Comparison of ENCODE assay signal across 8 cellular contexts in genomic region chr19:49643466-49643865, GRCh38. TPM values are rescaled to one million over a fixed set of nuclear protein-coding genes. Genes with fewer than 3 reads are reported as not detected.
DNase-seq lines count a peak whose midpoint lies in the region; ATAC-seq and TF ChIP-seq lines count a peak whose summit lies in the region.

No MANE protein-coding gene starts in this region.

- in situ Hi-C loops in brain microvascular endothelial cell (cut with HindIII; ENCODE audit: low pct_ligation_motif_present, low sequenced_read_pairs), result no loop called here

- peak overlapping the region; percentile 90 for H3K4me2 ChIP-seq in neural cell (ENCODE audit: low read length)

- no peak for TF ChIP-seq EP300 in neural cell (conservative IDR thresholded peaks at IDR 0.05; ENCODE audit: poor library complexity, severe bottlenecking)

- peaks cover 25% of the 10 kb centered on the region for H3K79me2 ChIP-seq in neural cell (replicated peaks; ENCODE audit: insufficient read depth, low read length)

- no peak for TF ChIP-seq CTCF in GM06990 (IDR thresholded peaks at IDR 0.05; ENCODE audit: insufficient read depth, low read length, poor library complexity, severe bottlenecking)
- TF ChIP-seq CTCF in LNCaP clone FGC (IDR thresholded peaks at IDR 0.05; ENCODE audit: control insufficient read depth, extremely low read depth, insufficient read depth), result no peak
- no peak for TF ChIP-seq CTCF in brain microvascular endothelial cell (IDR thresholded peaks at IDR 0.05; ENCODE audit: low read depth, low read length, missing control alignments)
- TF ChIP-seq CTCF in neural cell (IDR thresholded peaks at IDR 0.05; ENCODE audit: poor library complexity, severe bottlenecking), result no peak

- H3K9me2 ChIP-seq in neural cell (ENCODE audit: insufficient read depth, low read length), result no peaks in the 10 kb centered on the region

- peaks cover 5% of the 10 kb centered on the region for H3F3A ChIP-seq in neural cell (ENCODE audit: insufficient read depth, low read length, poor library complexity, severe bottlenecking)

- ATAC-seq in HG02884 (IDR thresholded peaks at IDR 0.05; ENCODE audit: unreplicated experiment), result no peak

- H3K27me3 ChIP-seq in GM06990 (replicated peaks; ENCODE audit: control insufficient read depth, insufficient read depth, low read length), result no peaks in the 10 kb centered on the region
- no peaks in the 10 kb centered on the region for H3K27me3 ChIP-seq in brain microvascular endothelial cell (replicated peaks)
- H3K27me3 ChIP-seq in neural cell (ENCODE audit: insufficient read depth, low read depth, low read length), result no peaks in the 10 kb centered on the region

- H3K4me3 ChIP-seq in GM06990 (replicated peaks; ENCODE audit: low read depth, low read length), result peak overlapping the region; percentile 16
- peak overlapping the region; percentile 91 for H3K4me3 ChIP-seq in LNCaP clone FGC (ENCODE audit: low read depth, low read length)
- peak overlapping the region; percentile 100 for H3K4me3 ChIP-seq in brain microvascular endothelial cell (ENCODE audit: low read depth, low read length)
- peak overlapping the region; percentile 76 for H3K4me3 ChIP-seq in neural cell (ENCODE audit: low read length)

- no peak overlapping the region for H3K9ac ChIP-seq in neural cell (ENCODE audit: low read length)

- H2AFZ ChIP-seq in neural cell (ENCODE audit: low read depth, low read length), result no peak overlapping the region

- no peak for DNase-seq in GM06990 (ENCODE audit: extremely low read depth, insufficient read length)
- no peak for DNase-seq in LNCaP clone FGC (ENCODE audit: low read depth)
- no peak for DNase-seq in brain microvascular endothelial cell
- DNase-seq in activated gamma-delta T cell (lab: John Stamatoyannopoulos, UW), result no peak
- DNase-seq in UCSD-AML1 (lab: John Stamatoyannopoulos, UW; ENCODE audit: unreplicated experiment), result no peak
- no peak for DNase-seq in SIG-M5 (lab: John Stamatoyannopoulos, UW)

- no peak for TF ChIP-seq RAD21 in neural cell (conservative IDR thresholded peaks at IDR 0.05)

- H3K36me3 ChIP-seq in GM06990 (ENCODE audit: control insufficient read depth, insufficient read depth, low read length), result peaks cover 13% of the 10 kb centered on the region
- peaks cover 23% of the 10 kb centered on the region for H3K36me3 ChIP-seq in brain microvascular endothelial cell (replicated peaks)
- H3K36me3 ChIP-seq in neural cell (ENCODE audit: insufficient read depth, low read length), result no peaks in the 10 kb centered on the region

- no peak overlapping the region for H3K27ac ChIP-seq in brain microvascular endothelial cell
- H3K27ac ChIP-seq in neural cell (ENCODE audit: low read length), result no peak overlapping the region

- no peaks in the 10 kb centered on the region for H3K9me3 ChIP-seq in neural cell (ENCODE audit: low read length)

- no peaks in the 10 kb centered on the region for H4K20me1 ChIP-seq in neural cell (ENCODE audit: insufficient read depth)

TF ChIP-seq in neural cell, 6 proteins besides CTCF, POLR2A, EP300 and RAD21:
- TF ChIP-seq MXI1 (conservative IDR thresholded peaks at IDR 0.05; ENCODE audit: poor library complexity, severe bottlenecking) (no peak), EZH2 (IDR thresholded peaks at IDR 0.05; ENCODE audit: borderline replicate concordance, insufficient read depth, low read length, poor library complexity, severe bottlenecking) (no peak), TAF1 (IDR thresholded peaks at IDR 0.05; ENCODE audit: low read depth) (no peak), POLR2AphosphoS5 (IDR thresholded peaks at IDR 0.05) (no peak), SMC3 (conservative IDR thresholded peaks at IDR 0.05; ENCODE audit: poor library complexity) (no peak)
- TF ChIP-seq, protein P1, sequence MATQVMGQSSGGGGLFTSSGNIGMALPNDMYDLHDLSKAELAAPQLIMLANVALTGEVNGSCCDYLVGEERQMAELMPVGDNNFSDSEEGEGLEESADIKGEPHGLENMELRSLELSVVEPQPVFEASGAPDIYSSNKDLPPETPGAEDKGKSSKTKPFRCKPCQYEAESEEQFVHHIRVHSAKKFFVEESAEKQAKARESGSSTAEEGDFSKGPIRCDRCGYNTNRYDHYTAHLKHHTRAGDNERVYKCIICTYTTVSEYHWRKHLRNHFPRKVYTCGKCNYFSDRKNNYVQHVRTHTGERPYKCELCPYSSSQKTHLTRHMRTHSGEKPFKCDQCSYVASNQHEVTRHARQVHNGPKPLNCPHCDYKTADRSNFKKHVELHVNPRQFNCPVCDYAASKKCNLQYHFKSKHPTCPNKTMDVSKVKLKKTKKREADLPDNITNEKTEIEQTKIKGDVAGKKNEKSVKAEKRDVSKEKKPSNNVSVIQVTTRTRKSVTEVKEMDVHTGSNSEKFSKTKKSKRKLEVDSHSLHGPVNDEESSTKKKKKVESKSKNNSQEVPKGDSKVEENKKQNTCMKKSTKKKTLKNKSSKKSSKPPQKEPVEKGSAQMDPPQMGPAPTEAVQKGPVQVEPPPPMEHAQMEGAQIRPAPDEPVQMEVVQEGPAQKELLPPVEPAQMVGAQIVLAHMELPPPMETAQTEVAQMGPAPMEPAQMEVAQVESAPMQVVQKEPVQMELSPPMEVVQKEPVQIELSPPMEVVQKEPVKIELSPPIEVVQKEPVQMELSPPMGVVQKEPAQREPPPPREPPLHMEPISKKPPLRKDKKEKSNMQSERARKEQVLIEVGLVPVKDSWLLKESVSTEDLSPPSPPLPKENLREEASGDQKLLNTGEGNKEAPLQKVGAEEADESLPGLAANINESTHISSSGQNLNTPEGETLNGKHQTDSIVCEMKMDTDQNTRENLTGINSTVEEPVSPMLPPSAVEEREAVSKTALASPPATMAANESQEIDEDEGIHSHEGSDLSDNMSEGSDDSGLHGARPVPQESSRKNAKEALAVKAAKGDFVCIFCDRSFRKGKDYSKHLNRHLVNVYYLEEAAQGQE (IDR thresholded peaks at IDR 0.05; ENCODE audit: borderline replicate concordance), result no peak

RNA-seq across cellular contexts. Expression of gene SCAF1, which starts 1.5 kb away (rescaled TPM):
- 11.9 and 12.8 TPM in 2 replicates for polyA plus RNA-seq in neural cell
- polyA minus RNA-seq in neural cell, result 24.8 and 30.4 TPM in 2 replicates

RNA-seq across cellular contexts. Expression of gene RRAS, which starts 3.5 kb away (rescaled TPM):
- polyA plus RNA-seq in neural cell, result 1.2 TPM in 1 of 2 replicates, not detected in the other
- 0.73 TPM in 1 of 2 replicates, not detected in the other for polyA minus RNA-seq in neural cell

RNA-seq across cellular contexts. Expression of gene IRF3, which starts 22.2 kb away (rescaled TPM):
- 31.3 and 39.4 TPM in 2 replicates for polyA plus RNA-seq in neural cell
- polyA minus RNA-seq in neural cell, result 16.6 TPM in 2 replicates

RNA-seq across cellular contexts. Expression of gene BCL2L12, which starts 22.3 kb away (rescaled TPM):
- 1.1 TPM in 1 of 2 replicates, not detected in the other for polyA plus RNA-seq in neural cell
- not detected in 2 replicates for polyA minus RNA-seq in neural cell

RNA-seq across cellular contexts. Expression of gene PRMT1, which starts 33.6 kb away (rescaled TPM):
- polyA plus RNA-seq in neural cell, result 610 and 682 TPM in 2 replicates
- polyA minus RNA-seq in neural cell, result 347 and 408 TPM in 2 replicates

Comparison
In these comparisons a context has a peak if more than half of its experiments do, and no peak if none do; other contexts are left out.
1. H3K4me3 ChIP-seq: peak in every context shown above with its lines; median percentile 100 in brain microvascular endothelial cell; 91 in LNCaP clone FGC; 76 in neural cell; 16 in GM06990.